25 cellular contexts compared by ENCODE assay signal in the genomic region with DNA sequence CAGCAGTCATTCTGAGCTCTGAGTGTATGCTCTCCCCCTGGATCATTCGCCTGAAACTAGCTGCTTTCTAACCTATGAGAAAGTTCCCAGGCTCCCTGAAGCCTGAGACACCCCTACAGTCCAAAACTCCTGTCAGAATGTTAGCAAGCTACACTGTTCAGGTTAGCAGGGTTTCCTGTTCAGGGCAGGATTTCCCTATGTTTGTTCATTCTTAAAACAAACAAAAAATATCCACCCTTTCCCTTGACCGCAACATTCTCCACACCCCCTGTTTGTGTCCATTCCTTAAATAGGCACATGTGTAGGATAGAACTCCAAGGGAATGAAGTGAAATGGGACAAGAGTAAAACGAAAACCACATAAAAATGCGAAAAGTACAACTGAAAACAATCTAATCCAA.
DNase-seq lines count a peak whose midpoint lies in the region; ATAC-seq and TF ChIP-seq lines count a peak whose summit lies in the region.
"Had no signal": no experiment of that assay in that cellular context is flagged by ENCODE, and none has a peak within 500 bp of the region (broad histone marks: within the 10 kb centered on the region; RNA-seq: fewer than 3 reads in every experiment).

No MANE protein-coding gene starts in this region.

- H3K79me2 ChIP-seq in GM23338 (replicated peaks; ENCODE audit: insufficient read depth), result 0 out of 2 replicates have a peak, but pooled peaks cover 10% of the 10 kb centered on the region
- H3K79me2 ChIP-seq: hepatocyte had no signal

- no peaks in the 10 kb centered on the region for H3K27me3 ChIP-seq in GM23338 (ENCODE audit: insufficient read depth)
- H3K27me3 ChIP-seq in gastrocnemius medialis, result no peaks in the 10 kb centered on the region
- no peaks in the 10 kb centered on the region for H3K27me3 ChIP-seq in CD8-positive, alpha-beta T cell (ENCODE audit: insufficient read depth, low read length)
- H3K27me3 ChIP-seq: BLaER1 treated with 17β-estradiol and CSF1 and Interleukin-3, amounts not matched to agents 10 nM and 100 nM; cardiac muscle cell; hepatocyte; suprapubic skin had no signal

- H3K36me3 Mint-ChIP-seq in GM23338 (ENCODE audit: low read depth), result peaks cover 24% of the 10 kb centered on the region
- peaks cover 82% of the 10 kb centered on the region for H3K36me3 Mint-ChIP-seq in CD8-positive, alpha-beta T cell

- H3K36me3 ChIP-seq in GM23338 (ENCODE audit: insufficient read depth), result no peaks in the 10 kb centered on the region
- peaks cover 0 to 25% of the 10 kb centered on the region in 2 donors for H3K36me3 ChIP-seq in gastrocnemius medialis
- H3K36me3 ChIP-seq in CD8-positive, alpha-beta T cell (ENCODE audit: insufficient read depth, low read length), result peaks cover 17% of the 10 kb centered on the region
- H3K36me3 ChIP-seq: BLaER1 treated with 17β-estradiol and CSF1 and Interleukin-3, amounts not matched to agents 10 nM and 100 nM; prostate gland had no signal

- H3K4me1 ChIP-seq in GM23338 (ENCODE audit: insufficient read depth) (no peaks in the 10 kb centered on the region), gastrocnemius medialis (peaks cover 7 to 12% of the 10 kb centered on the region in 2 donors)
- no peaks in the 10 kb centered on the region for H3K4me1 ChIP-seq in CD8-positive, alpha-beta T cell (ENCODE audit: insufficient read depth, low read length)
- H3K4me1 ChIP-seq: BLaER1 treated with 17β-estradiol and CSF1 and Interleukin-3, amounts not matched to agents 10 nM and 100 nM; Caco-2; prostate gland; suprapubic skin had no signal

- no peaks in the 10 kb centered on the region for H3K9me3 Mint-ChIP-seq in GM23338
- no peaks in the 10 kb centered on the region for H3K9me3 Mint-ChIP-seq in CD8-positive, alpha-beta T cell
- H3K9me3 Mint-ChIP-seq: activated T-cell treated with anti-CD3 and anti-CD28 coated beads, Interleukin-2, amount 50 U/mL, for 4 hours; dendritic cell treated with granulocyte-macrophage colony-stimulating factor and Interleukin-4, amounts not matched to agents 40 ng/mL and 50 ng/mL, for 4 days had no signal

- no peak overlapping the region for H2AFZ ChIP-seq in GM23338
- H2AFZ ChIP-seq: hepatocyte had no signal

- H3K27ac Mint-ChIP-seq in GM23338, result no peak overlapping the region
- H3K27ac Mint-ChIP-seq in CD8-positive, alpha-beta T cell, result no peak overlapping the region
- H3K27ac Mint-ChIP-seq: dendritic cell treated with granulocyte-macrophage colony-stimulating factor and Interleukin-4, amounts not matched to agents 40 ng/mL and 50 ng/mL, for 4 days had no signal

- intact Hi-C loops in gastrocnemius medialis (cut with DNase I; ENCODE audit: low total_unique reads), result no loop called here
- intact Hi-C loops in CD8-positive, alpha-beta T cell (cut with DNase I, micrococcal nuclease), result no loop called here

- H3K9me2 ChIP-seq in GM23338 (ENCODE audit: insufficient read depth), result no peaks in the 10 kb centered on the region

- no peaks in the 10 kb centered on the region for H3K9me3 ChIP-seq in gastrocnemius medialis
- H3K9me3 ChIP-seq in CD8-positive, alpha-beta T cell (ENCODE audit: low read length), result no peaks in the 10 kb centered on the region
- H3K9me3 ChIP-seq: BLaER1 treated with 17β-estradiol and CSF1 and Interleukin-3, amounts not matched to agents 10 nM and 100 nM; Caco-2; prostate gland; suprapubic skin had no signal

- H3K27ac ChIP-seq in GM23338 (ENCODE audit: low read depth), result 0 out of 2 replicates have a peak overlapping the region, but pooled peaks have one; percentile 14
- peak overlapping the region; percentile 80 for H3K27ac ChIP-seq in VCaP
- H3K27ac ChIP-seq in gastrocnemius medialis, result peak overlapping the region; percentile 5 to 14 (median 8)
- H3K27ac ChIP-seq in CD8-positive, alpha-beta T cell (ENCODE audit: low read depth, low read length), result no peak overlapping the region
- H3K27ac ChIP-seq: BLaER1 treated with 17β-estradiol and CSF1 and Interleukin-3, amounts not matched to agents 10 nM and 100 nM; cardiac muscle cell; hepatocyte; SK-N-MC; suprapubic skin had no signal

- in situ Hi-C loops in gastrocnemius medialis (cut with MboI; ENCODE audit: low sequenced_read_pairs in 4 of 4), result no loop called here

- POLR2A ChIA-PET in CD8-positive, alpha-beta T cell (lab: Charles Lee), result no interaction called here

- TF ChIP-seq CTCF in GM23338 (conservative IDR thresholded peaks at IDR 0.05; ENCODE audit: low read depth in 2 of 2) (no peak), VCaP (conservative IDR thresholded peaks at IDR 0.05) (no peak), gastrocnemius medialis (IDR thresholded peaks at IDR 0.05 in 4 of 5, conservative IDR thresholded peaks at IDR 0.05 in 1 of 5) (no peak)
- TF ChIP-seq CTCF in CD8-positive, alpha-beta T cell (IDR thresholded peaks at IDR 0.05), result no peak

- no peak for ATAC-seq in GM23338
- no peak for ATAC-seq in gastrocnemius medialis
- no peak for ATAC-seq in CD8-positive, alpha-beta T cell
- ATAC-seq: activated T-cell treated with anti-CD3 and anti-CD28 coated beads, Interleukin-2, amount 50 U/mL, for 4 hours; GM12878 had no signal

- CTCF ChIA-PET in CD8-positive, alpha-beta T cell (lab: Charles Lee), result no interaction called here

- H3K27me3 Mint-ChIP-seq in GM23338 (ENCODE audit: insufficient read depth, low read depth, poor library complexity), result no peaks in the 10 kb centered on the region
- no peaks in the 10 kb centered on the region for H3K27me3 Mint-ChIP-seq in CD8-positive, alpha-beta T cell (ENCODE audit: low read depth)
- H3K27me3 Mint-ChIP-seq: dendritic cell treated with granulocyte-macrophage colony-stimulating factor and Interleukin-4, amounts not matched to agents 40 ng/mL and 50 ng/mL, for 4 days had no signal

- H3F3A ChIP-seq in GM23338 (replicated peaks; ENCODE audit: low read depth), result no peaks in the 10 kb centered on the region

- no peak overlapping the region for H3K4me3 Mint-ChIP-seq in GM23338
- H3K4me3 Mint-ChIP-seq in CD8-positive, alpha-beta T cell, result no peak overlapping the region
- H3K4me3 Mint-ChIP-seq: activated T-cell treated with anti-CD3 and anti-CD28 coated beads, Interleukin-2, amount 50 U/mL, for 4 hours; dendritic cell treated with granulocyte-macrophage colony-stimulating factor and Interleukin-4, amounts not matched to agents 40 ng/mL and 50 ng/mL, for 4 days had no signal

- no peaks in the 10 kb centered on the region for H4K20me1 ChIP-seq in GM23338 (replicated peaks; ENCODE audit: insufficient read depth)
- H4K20me1 ChIP-seq: BLaER1 treated with 17β-estradiol and CSF1 and Interleukin-3, amounts not matched to agents 10 nM and 100 nM had no signal

- H3K4me3 ChIP-seq in GM23338 (no peak overlapping the region), gastrocnemius medialis (no peak overlapping the region)
- no peak overlapping the region for H3K4me3 ChIP-seq in CD8-positive, alpha-beta T cell (ENCODE audit: low read depth, low read length)
- H3K4me3 ChIP-seq: BLaER1 treated with 17β-estradiol and CSF1 and Interleukin-3, amounts not matched to agents 10 nM and 100 nM; cardiac muscle cell; GM12878; hepatocyte; prostate gland; SK-N-MC; suprapubic skin had no signal

- H3K4me1 Mint-ChIP-seq in GM23338, result peaks cover 7% of the 10 kb centered on the region
- no peaks in the 10 kb centered on the region for H3K4me1 Mint-ChIP-seq in CD8-positive, alpha-beta T cell (ENCODE audit: low read depth)

- no peak overlapping the region for H3K4me2 ChIP-seq in GM23338
- H3K4me2 ChIP-seq: BLaER1 treated with 17β-estradiol and CSF1 and Interleukin-3, amounts not matched to agents 10 nM and 100 nM; hepatocyte had no signal

- DNase-seq in GM23338 (ENCODE audit: low spot score), result no peak
- DNase-seq in glomerular endothelial cell (ENCODE audit: extremely low read depth, low read depth, low spot score), result peak; percentile 41
- no peak for DNase-seq in gastrocnemius medialis
- no peak for DNase-seq in CD8-positive, alpha-beta T cell
- no peak for DNase-seq in LoVo (ENCODE audit: low spot score)
- DNase-seq in DMS 273 treated with DMSO at 0.1 percent for 48 hours (lab: John Stamatoyannopoulos, UW), result no peak
- DNase-seq in NCI-H345 treated with DMSO at 0.1 percent for 48 hours (lab: John Stamatoyannopoulos, UW; ENCODE audit: unreplicated experiment), result no peak
- DNase-seq: activated CD4-positive, alpha-beta T cell treated with anti-CD3 and anti-CD28 coated beads for 48 hours; activated naive CD4-positive, alpha-beta T cell treated with Interleukin-2 at 50 U/mL for 16 hours; activated T-cell treated with anti-CD3 and anti-CD28 coated beads, Interleukin-2, amount 50 U/mL, for 4 hours; Caco-2; NCI-H1694 treated with DMSO at 0.1 percent for 48 hours; NCI-H2171 treated with DMSO at 0.1 percent for 48 hours; NCI-H69; stimulated activated CD4-positive, alpha-beta T cell treated with anti-CD3 and anti-CD28 coated beads, Interleukin-1b, Interleukin-23, amount 100 ng/mL, for 48 hours; T-helper 2 cell had no signal

- TF ChIP-seq POLR2A in gastrocnemius medialis (IDR thresholded peaks at IDR 0.05), result no peak

TF ChIP-seq in GM23338, 12 proteins besides CTCF, POLR2A, EP300 and RAD21 (continues in another document):
- no peak for TF ChIP-seq POLR2AphosphoS5 (IDR thresholded peaks at IDR 0.05; ENCODE audit: low read depth)
- no peak for TF ChIP-seq JUNB (IDR thresholded peaks at IDR 0.05; ENCODE audit: unreplicated experiment)
- no peak for TF ChIP-seq EZH2phosphoT487 (IDR thresholded peaks at IDR 0.05; ENCODE audit: unreplicated experiment)
- TF ChIP-seq CREB1 (CRISPR knock-in tag; IDR thresholded peaks at IDR 0.05; ENCODE audit: low read depth), result no peak
- no peak for TF ChIP-seq ZNF331 (CRISPR knock-in tag; IDR thresholded peaks at IDR 0.05; ENCODE audit: low read depth)
